8 cellular contexts compared by ENCODE assay signal in genomic region chr2:112542974-112543760, GRCh38. TPM values are rescaled to one million over a fixed set of nuclear protein-coding genes. Genes with fewer than 3 reads are reported as not detected.
DNase-seq lines count a peak whose midpoint lies in the region; ATAC-seq and TF ChIP-seq lines count a peak whose summit lies in the region.

No MANE protein-coding gene starts in this region.

- H3K4me3 Mint-ChIP-seq in chondrocyte (ENCODE audit: unreplicated experiment): no peak overlapping the region

- H3K27me3 ChIP-seq in ACC112 (ENCODE audit: insufficient read depth, low read length): no peaks in the 10 kb centered on the region
- no peaks in the 10 kb centered on the region for H3K27me3 ChIP-seq in muscle layer of duodenum (ENCODE audit: low read depth, low read length)

- no peaks in the 10 kb centered on the region for H3K9me3 ChIP-seq in muscle layer of duodenum (ENCODE audit: control insufficient read depth in 1 of 2, low read length in 2 of 2)

- H3K36me3 Mint-ChIP-seq in chondrocyte (ENCODE audit: low read depth): peaks cover 6% of the 10 kb centered on the region

- H3K4me3 ChIP-seq in ACC112 (ENCODE audit: low read depth, low read length) (peak overlapping the region; percentile 96), GM12875 (ENCODE audit: low read depth, low read length) (peak overlapping the region; percentile 81), muscle layer of duodenum (ENCODE audit: low read depth in 1 of 2, low read length in 2 of 2) (peak overlapping the region; percentile 98 to 100)

- no peak overlapping the region for H3K27ac Mint-ChIP-seq in chondrocyte (ENCODE audit: unreplicated experiment)

- H3K27me3 Mint-ChIP-seq in chondrocyte (ENCODE audit: low read depth): no peaks in the 10 kb centered on the region

- H3K4me1 ChIP-seq in ACC112 (ENCODE audit: control insufficient read depth, insufficient read depth, low read length, unreplicated experiment) (peaks cover 18% of the 10 kb centered on the region), muscle layer of duodenum (ENCODE audit: control insufficient read depth in 1 of 2, insufficient read depth in 2 of 2, low read length in 2 of 2) (peaks cover 0 to 11% of the 10 kb centered on the region in 2 donors)

- H2AFZ ChIP-seq in ACC112 (ENCODE audit: low read length, unreplicated experiment): peak overlapping the region; percentile 92

- TF ChIP-seq CTCF in GM12875 (IDR thresholded peaks at IDR 0.05; ENCODE audit: borderline replicate concordance, insufficient read depth, low read depth, low read length) (no peak), chondrocyte (IDR thresholded peaks at IDR 0.05) (peak; percentile 28)

- H3K27ac ChIP-seq in ACC112 (ENCODE audit: low read depth, low read length) (no peak overlapping the region), muscle layer of duodenum (ENCODE audit: low read length) (peak overlapping the region; percentile 43)

- peaks cover 6% of the 10 kb centered on the region for H3K4me1 Mint-ChIP-seq in chondrocyte (ENCODE audit: low read depth)

- DNase-seq in NCI-H2227 treated with DMSO at 0.1 percent for 48 hours (lab: John Stamatoyannopoulos, UW) (peak; percentile 21), chondrocyte (ENCODE audit: low spot score) (no peak), DMS153 (lab: John Stamatoyannopoulos, UW) (no peak)

- H3K79me2 ChIP-seq in ACC112 (ENCODE audit: control insufficient read depth, insufficient read depth, low read length, unreplicated experiment): peaks cover 35% of the 10 kb centered on the region

- peaks cover 5% of the 10 kb centered on the region; the same call in 1 of the 2 replicates for H3K36me3 ChIP-seq in ACC112 (ENCODE audit: insufficient read depth, low read length)
- H3K36me3 ChIP-seq in muscle layer of duodenum (ENCODE audit: control insufficient read depth in 1 of 2, insufficient read depth in 2 of 2, low read length in 2 of 2): peaks cover 16 to 19% of the 10 kb centered on the region in 2 donors

- no peaks in the 10 kb centered on the region for H3K9me3 Mint-ChIP-seq in chondrocyte (ENCODE audit: low read depth)

- ATAC-seq in HG02840 (IDR thresholded peaks at IDR 0.05; ENCODE audit: low FRiP score, unreplicated experiment) (no peak), GM21576 (IDR thresholded peaks at IDR 0.05; ENCODE audit: unreplicated experiment) (no peak)

RNA-seq across cellular contexts. Expression of gene POLR1B, which starts 0.9 kb away (rescaled TPM):
- 12.1 to 17.7 TPM (median 15.0 TPM) in 3 replicates for total RNA-seq in chondrocyte

RNA-seq across cellular contexts. Expression of gene CHCHD5, which starts 41.2 kb away (rescaled TPM):
- total RNA-seq in chondrocyte: 16.9 to 22.7 TPM (median 22.4 TPM) in 3 replicates
